ENCODE assay signal across 8 cellular contexts in the genomic region with DNA sequence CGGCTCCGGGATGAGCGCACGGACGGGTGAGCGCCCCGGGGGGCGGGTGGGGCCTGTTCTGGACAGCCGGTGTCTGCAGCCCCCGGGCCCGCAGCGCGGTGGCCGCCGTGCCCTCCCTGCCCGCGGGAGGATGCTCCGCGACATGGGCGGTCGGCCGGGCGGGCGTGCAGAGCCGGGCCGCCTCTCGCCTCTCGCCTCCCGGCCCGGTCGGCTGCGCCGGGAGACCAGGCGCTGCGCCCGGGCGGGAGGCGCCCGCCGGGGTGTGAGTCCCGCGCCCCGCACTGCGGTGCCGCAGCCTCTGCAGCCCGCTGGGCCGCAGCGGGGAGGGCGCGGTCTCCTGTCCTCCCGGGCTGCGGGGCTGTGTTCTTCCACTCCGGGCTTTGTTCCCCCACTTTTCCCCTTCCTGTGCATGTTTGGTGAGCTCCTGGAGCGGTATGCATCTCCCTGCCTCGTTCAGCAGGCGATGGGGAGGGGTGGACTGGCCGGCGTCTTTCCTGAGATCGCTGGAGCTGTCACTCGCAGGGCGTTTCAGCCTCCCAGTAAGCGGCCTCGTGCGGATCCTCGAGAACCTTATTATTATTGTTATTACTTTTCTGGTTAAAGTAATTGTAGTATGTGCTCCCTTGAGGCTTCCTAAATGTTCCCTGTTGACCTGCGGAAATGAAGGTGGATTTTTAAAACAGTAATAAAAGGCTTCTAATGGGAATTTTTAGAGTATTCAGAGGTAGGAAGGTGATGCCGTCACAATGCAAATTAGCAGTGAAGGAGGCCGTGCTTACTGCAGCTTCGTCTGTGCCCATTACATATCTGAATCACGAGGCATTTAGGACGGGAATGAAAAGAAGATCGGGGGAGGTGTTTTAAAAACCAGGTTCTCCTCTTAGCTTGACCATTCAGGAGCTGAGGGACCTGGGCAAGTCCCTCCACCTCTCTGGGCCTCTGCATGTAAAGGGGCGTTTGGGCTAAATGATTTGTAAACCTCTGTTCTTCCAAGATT. TPM values are rescaled to one million over a fixed set of nuclear protein-coding genes. Genes with fewer than 3 reads are reported as not detected.
DNase-seq lines count a peak whose midpoint lies in the region; ATAC-seq and TF ChIP-seq lines count a peak whose summit lies in the region.

No MANE protein-coding gene starts in this region.

- H3K27me3 ChIP-seq in BLaER1 treated with 17β-estradiol and CSF1 and Interleukin-3, amounts not matched to agents 10 nM and 100 nM: peaks cover 0 to 13% (median 0%) of the 10 kb centered on the region in 11 experiments; a peak in 4 of 22 replicates
- peaks cover 8% of the 10 kb centered on the region for H3K27me3 ChIP-seq in SJCRH30
- no peaks in the 10 kb centered on the region for H3K27me3 ChIP-seq in colonic mucosa
- H3K27me3 ChIP-seq in right lobe of liver: no peaks in the 10 kb centered on the region
- H3K27me3 ChIP-seq in suprapubic skin: no peaks in the 10 kb centered on the region

- H3K4me1 ChIP-seq in BLaER1 treated with 17β-estradiol and CSF1 and Interleukin-3, amounts not matched to agents 10 nM and 100 nM: peaks cover 42 to 56% (median 53%) of the 10 kb centered on the region in 10 experiments
- no peaks in the 10 kb centered on the region for H3K4me1 ChIP-seq in SJCRH30
- no peaks in the 10 kb centered on the region for H3K4me1 ChIP-seq in colonic mucosa
- H3K4me1 ChIP-seq in right lobe of liver: peaks cover 0 to 3% (median 0%) of the 10 kb centered on the region in 4 donors
- H3K4me1 ChIP-seq in suprapubic skin: peaks cover 17% of the 10 kb centered on the region

- H3K27ac ChIP-seq in BLaER1 treated with 17β-estradiol and CSF1 and Interleukin-3, amounts not matched to agents 10 nM and 100 nM: peak overlapping the region; percentile 20 to 64 (median 46); a peak in 18 of 22 replicates
- no peak overlapping the region for H3K27ac ChIP-seq in SJCRH30
- no peak overlapping the region for H3K27ac ChIP-seq in colonic mucosa
- no peak overlapping the region for H3K27ac ChIP-seq in right lobe of liver
- peak overlapping the region; percentile 48 for H3K27ac ChIP-seq in suprapubic skin

- TF ChIP-seq CTCF in colonic mucosa (IDR thresholded peaks at IDR 0.05) (no peak), right lobe of liver (IDR thresholded peaks at IDR 0.05) (no peak), suprapubic skin (IDR thresholded peaks at IDR 0.05) (no peak)

- peak overlapping the region; percentile 63 to 98 (median 92) for H3K4me2 ChIP-seq in BLaER1 treated with 17β-estradiol and CSF1 and Interleukin-3, amounts not matched to agents 10 nM and 100 nM

- peaks cover 0 to 6% (median 0%) of the 10 kb centered on the region in 11 experiments; a peak in 3 of 22 replicates for H4K20me1 ChIP-seq in BLaER1 treated with 17β-estradiol and CSF1 and Interleukin-3, amounts not matched to agents 10 nM and 100 nM

- peak overlapping the region; percentile 68 to 81 (median 79) for H3K9ac ChIP-seq in BLaER1 treated with 17β-estradiol and CSF1 and Interleukin-3, amounts not matched to agents 10 nM and 100 nM
- H3K9ac ChIP-seq in colonic mucosa (ENCODE audit: low read depth in 2 of 2, low read length in 2 of 2): peak overlapping the region; percentile 41 to 53

- peak; percentile 46 to 58 for DNase-seq in SJCRH30
- peak; percentile 45 for DNase-seq in colonic mucosa
- peak in 2 of 3 donors; percentile 40 to 62 for DNase-seq in right lobe of liver
- peak in 1 of 2 donors; percentile 81 for DNase-seq in suprapubic skin (ENCODE audit: low spot score in 2 of 2)
- no peak for DNase-seq in OCI-M1 (lab: John Stamatoyannopoulos, UW)

- TF ChIP-seq POLR2A in right lobe of liver (IDR thresholded peaks at IDR 0.05) (no peak), suprapubic skin (IDR thresholded peaks at IDR 0.05) (no peak)

- no peak for TF ChIP-seq EP300 in suprapubic skin (IDR thresholded peaks at IDR 0.05)

- no peaks in the 10 kb centered on the region for H3K36me3 ChIP-seq in BLaER1 treated with 17β-estradiol and CSF1 and Interleukin-3, amounts not matched to agents 10 nM and 100 nM
- H3K36me3 ChIP-seq in SJCRH30 (no peaks in the 10 kb centered on the region), colonic mucosa (no peaks in the 10 kb centered on the region), right lobe of liver (no peaks in the 10 kb centered on the region), suprapubic skin (no peaks in the 10 kb centered on the region)

- WGBS in right lobe of liver (ENCODE audit: insufficient coverage, low coverage, low lambda C conversion rate, missing lambda C conversion rate): 5% methylated on average over 18 of the region's 73 CpGs
- WGBS in suprapubic skin: 5% methylated on average over 32 of the region's 73 CpGs

- intact Hi-C loops in colonic mucosa (cut with DNase I) (no loop called here), right lobe of liver (cut with DNase I) (no loop called here)

- ATAC-seq in GM18909 (IDR thresholded peaks at IDR 0.05; ENCODE audit: poor library complexity, unreplicated experiment) (peak; percentile 40), HG03135 (IDR thresholded peaks at IDR 0.05; ENCODE audit: unreplicated experiment) (peak; percentile 51), right lobe of liver (peak; percentile 51 to 56 (median 54))

- peak overlapping the region; percentile 80 to 91 (median 85) for H3K4me3 ChIP-seq in BLaER1 treated with 17β-estradiol and CSF1 and Interleukin-3, amounts not matched to agents 10 nM and 100 nM
- peak overlapping the region; percentile 74 for H3K4me3 ChIP-seq in SJCRH30
- H3K4me3 ChIP-seq in colonic mucosa: peak overlapping the region; percentile 61
- peak overlapping the region; percentile 54 to 85 (median 75) for H3K4me3 ChIP-seq in right lobe of liver
- H3K4me3 ChIP-seq in suprapubic skin: peak overlapping the region; percentile 91

- peaks cover 0 to 10% (median 0%) of the 10 kb centered on the region in 11 experiments; a peak in 4 of 22 replicates for H3K9me3 ChIP-seq in BLaER1 treated with 17β-estradiol and CSF1 and Interleukin-3, amounts not matched to agents 10 nM and 100 nM (replicated peaks in 1 of 11)
- H3K9me3 ChIP-seq in SJCRH30 (replicated peaks) (no peaks in the 10 kb centered on the region), colonic mucosa (no peaks in the 10 kb centered on the region), right lobe of liver (no peaks in the 10 kb centered on the region), suprapubic skin (no peaks in the 10 kb centered on the region)

RNA-seq across cellular contexts. Expression of a gene that starts 0.6 kb away (rescaled TPM):
- total RNA-seq in SJCRH30 (2014; rRNA removed; shearing (Covaris generic)): 3.1 and 3.2 TPM in 2 replicates
- 1 to 10 TPM; 2.4 to 7.2 TPM for total RNA-seq in colonic mucosa
- 1 to 10 TPM; 1.1 to 2.5 (median 1.3) TPM for total RNA-seq in right lobe of liver
- 10 to 100 TPM in 2 of 4 donors, 1 to 10 TPM in 2; 7.8 to 18.7 (median 9.5) TPM for total RNA-seq in suprapubic skin

RNA-seq across cellular contexts. Expression of a gene that starts 14.5 kb away (rescaled TPM):
- 2.0 and 2.9 TPM in 2 replicates for total RNA-seq in SJCRH30 (2014; rRNA removed; shearing (Covaris generic))
- 1 to 10 TPM; 7.1 to 7.8 TPM for total RNA-seq in colonic mucosa
- 10 to 100 TPM in 2 of 6 experiments, 1 to 10 TPM in 4; 5.0 to 17.4 (median 8.4) TPM for total RNA-seq in right lobe of liver
- total RNA-seq in suprapubic skin: 10 to 100 TPM in 2 of 4 donors, 1 to 10 TPM in 2; 8.8 to 16.1 (median 10.2) TPM

Comparison
In these comparisons a context has a peak if more than half of its experiments do, and no peak if none do; other contexts are left out.
1. H3K27ac ChIP-seq: peak in BLaER1 treated with 17β-estradiol and CSF1 and Interleukin-3, amounts not matched to agents 10 nM and 100 nM (11 of 11) and suprapubic skin (single experiment); none in SJCRH30 (single experiment), colonic mucosa (single experiment) and right lobe of liver (0 of 3).
2. Peak in every context shown above with its lines, with median percentiles within 50 percentile points of each other: H3K4me3 ChIP-seq and ATAC-seq.